19 cellular contexts compared by ENCODE assay signal in the genomic region with DNA sequence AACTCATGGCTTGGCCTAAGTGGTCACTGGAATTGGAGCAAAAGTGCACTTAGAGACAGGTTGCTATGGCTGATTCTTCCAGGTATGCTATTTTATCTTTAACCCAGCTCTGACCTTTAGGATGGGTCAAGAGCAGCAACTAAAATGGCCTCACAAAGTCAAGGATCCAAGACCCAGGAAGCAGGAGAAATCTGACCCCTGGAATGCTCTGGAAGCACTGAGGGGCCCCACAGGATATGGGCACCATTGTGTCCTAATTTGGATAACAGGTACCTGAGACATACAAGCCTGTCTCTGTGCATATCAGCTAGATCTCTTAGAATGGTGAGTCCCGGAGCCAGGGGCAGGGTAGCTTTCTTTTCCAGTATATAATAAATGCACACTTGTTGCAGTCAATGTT. TPM values are rescaled to one million over a fixed set of nuclear protein-coding genes. Genes with fewer than 3 reads are reported as not detected.
A peak's percentile ranks its signal among the peaks of the same experiment; 100 is the strongest.
DNase-seq lines count a peak whose midpoint lies in the region; ATAC-seq and TF ChIP-seq lines count a peak whose summit lies in the region.
"Had no signal": no experiment of that assay in that cellular context is flagged by ENCODE, and none has a peak within 500 bp of the region (broad histone marks: within the 10 kb centered on the region; RNA-seq: fewer than 3 reads in every experiment).

No MANE protein-coding gene starts in this region.

- intact Hi-C loops in OCI-LY7 (cut with micrococcal nuclease; ENCODE audit: unreplicated experiment) = no loop called here

- H3K9me2 ChIP-seq in OCI-LY7 (ENCODE audit: insufficient read depth, low read length) = no peaks in the 10 kb centered on the region

- peaks cover 6% of the 10 kb centered on the region for H3K9me3 Mint-ChIP-seq in endodermal cell
- no peaks in the 10 kb centered on the region for H3K9me3 Mint-ChIP-seq in stimulated activated effector memory CD8-positive, alpha-beta T cell treated with anti-CD3 and anti-CD28 coated beads, Interleukin-12 subunit alpha, Interleukin-12 subunit beta, amount 100 ng/mL, for 72 hours
- H3K9me3 Mint-ChIP-seq: CD8-positive, alpha-beta memory T cell had no signal

- POLR2A ChIA-PET in HEK293 (lab: Yijun Ruan, JAX) = no interaction called here
- POLR2A ChIA-PET in OCI-LY7 (lab: Charles Lee) = no interaction called here

- H3K4me3 ChIP-seq in HEK293 (ENCODE audit: low read depth, low read length) = no peak overlapping the region
- no peak overlapping the region for H3K4me3 ChIP-seq in endodermal cell (ENCODE audit: low read length)
- H3K4me3 ChIP-seq in OCI-LY7 (ENCODE audit: low read depth, low read length, poor library complexity, severe bottlenecking) = no peak overlapping the region
- H3K4me3 ChIP-seq: BLaER1 treated with 17β-estradiol and CSF1 and Interleukin-3, amounts not matched to agents 10 nM and 100 nM; GM12878 had no signal

- H3K79me2 ChIP-seq in OCI-LY7 (ENCODE audit: insufficient read depth, low read depth, low read length) = no peaks in the 10 kb centered on the region

- H3K27me3 Mint-ChIP-seq in endodermal cell (ENCODE audit: insufficient read depth) = no peaks in the 10 kb centered on the region
- H3K27me3 Mint-ChIP-seq: B cell had no signal

- H2AFZ ChIP-seq in OCI-LY7 (ENCODE audit: low read length) = no peak overlapping the region

- DNase-seq in endodermal cell (peak; percentile 45), iPS-NIHi11 (ENCODE audit: low spot score) (peak; percentile 26), OCI-LY7 (ENCODE audit: low spot score) (no peak), HCEC 1CT (no peak)
- DNase-seq in stimulated activated effector memory CD8-positive, alpha-beta T cell treated with anti-CD3 and anti-CD28 coated beads, Interleukin-12 subunit alpha, Interleukin-12 subunit beta, amount 100 ng/mL, for 72 hours (ENCODE audit: low spot score in 2 of 2) = no peak
- no peak for DNase-seq in stimulated activated naive CD4-positive, alpha-beta T cell (lab: John Stamatoyannopoulos, UW)
- DNase-seq: CD4-positive, CD25-positive, alpha-beta regulatory T cell; CD8-positive, alpha-beta memory T cell; COR-L47; DMS 273 treated with DMSO at 0.1 percent for 48 hours; DMS53; DND-41; EL had no signal

- H3K4me2 ChIP-seq in OCI-LY7 (ENCODE audit: low read length) = no peak overlapping the region
- H3K4me2 ChIP-seq: BLaER1 treated with 17β-estradiol and CSF1 and Interleukin-3, amounts not matched to agents 10 nM and 100 nM had no signal

- TF ChIP-seq CTCF in HEK293 (tag by site-specific recombination; IDR thresholded peaks at IDR 0.05) (no peak), endodermal cell (conservative IDR thresholded peaks at IDR 0.05) (no peak), OCI-LY7 (conservative IDR thresholded peaks at IDR 0.05; ENCODE audit: low read length) (no peak)

- no peaks in the 10 kb centered on the region for H4K20me1 ChIP-seq in OCI-LY7 (ENCODE audit: insufficient read depth, low read length)
- H4K20me1 ChIP-seq: BLaER1 treated with 17β-estradiol and CSF1 and Interleukin-3, amounts not matched to agents 10 nM and 100 nM had no signal

- ATAC-seq in stimulated activated effector memory CD8-positive, alpha-beta T cell treated with anti-CD3 and anti-CD28 coated beads, Interleukin-12 subunit alpha, Interleukin-12 subunit beta, amount 100 ng/mL, for 72 hours = no peak
- ATAC-seq: GM12878, HCT116 had no signal

- no peaks in the 10 kb centered on the region for H3K36me3 Mint-ChIP-seq in endodermal cell (ENCODE audit: low read depth)
- no peaks in the 10 kb centered on the region for H3K36me3 Mint-ChIP-seq in stimulated activated effector memory CD8-positive, alpha-beta T cell treated with anti-CD3 and anti-CD28 coated beads, Interleukin-12 subunit alpha, Interleukin-12 subunit beta, amount 100 ng/mL, for 72 hours
- H3K36me3 Mint-ChIP-seq: CD4-positive, CD25-positive, alpha-beta regulatory T cell; CD8-positive, alpha-beta memory T cell had no signal

- BruUV-seq in OCI-LY7 (replicated peaks; lab: Mats Ljungman, UMichigan) = no TSS peak

- no peak overlapping the region for H3K27ac Mint-ChIP-seq in endodermal cell
- peak overlapping the region; percentile 50 for H3K27ac Mint-ChIP-seq in stimulated activated effector memory CD8-positive, alpha-beta T cell treated with anti-CD3 and anti-CD28 coated beads, Interleukin-12 subunit alpha, Interleukin-12 subunit beta, amount 100 ng/mL, for 72 hours
- H3K27ac Mint-ChIP-seq: CD4-positive, CD25-positive, alpha-beta regulatory T cell had no signal

- no peaks in the 10 kb centered on the region for H3K27me3 ChIP-seq in endodermal cell (ENCODE audit: control insufficient read depth, insufficient read depth, low read length, poor library complexity, severe bottlenecking)
- H3K27me3 ChIP-seq: BLaER1 treated with 17β-estradiol and CSF1 and Interleukin-3, amounts not matched to agents 10 nM and 100 nM had no signal

- H3K27ac ChIP-seq in HEK293 (ENCODE audit: extremely low read depth, low read depth, low read length) = no peak overlapping the region
- H3K27ac ChIP-seq in endodermal cell (ENCODE audit: low read depth, low read length) = no peak overlapping the region
- no peak overlapping the region for H3K27ac ChIP-seq in OCI-LY7 (ENCODE audit: low read depth, low read length, poor library complexity, severe bottlenecking)
- H3K27ac ChIP-seq: BLaER1 treated with 17β-estradiol and CSF1 and Interleukin-3, amounts not matched to agents 10 nM and 100 nM; HL-60 had no signal

- H3K9ac ChIP-seq in endodermal cell (ENCODE audit: extremely low read depth, low read length, poor library complexity, severe bottlenecking) = no peak overlapping the region
- H3K9ac ChIP-seq: BLaER1 treated with 17β-estradiol and CSF1 and Interleukin-3, amounts not matched to agents 10 nM and 100 nM had no signal

- H3K4me1 ChIP-seq in HEK293 (ENCODE audit: control insufficient read depth, insufficient read depth, low read length) = peaks cover 2% of the 10 kb centered on the region; the same call in 1 of the 2 replicates
- H3K4me1 ChIP-seq in endodermal cell (ENCODE audit: control insufficient read depth, insufficient read depth, low read length) = no peaks in the 10 kb centered on the region
- peaks cover 13% of the 10 kb centered on the region for H3K4me1 ChIP-seq in OCI-LY7 (ENCODE audit: insufficient read depth, low read length, poor library complexity, severe bottlenecking)

- 88% methylated on average over 1 of the region's 1 CpG for WGBS in endodermal cell (ENCODE audit: insufficient coverage in 1 of 2, insufficient read length in 1 of 2), 2 experiments

- H3K36me3 ChIP-seq in HEK293 (ENCODE audit: control insufficient read depth in 2 of 2, insufficient read depth in 1 of 2, low read length in 2 of 2) (no peaks in the 10 kb centered on the region), endodermal cell (ENCODE audit: control insufficient read depth, insufficient read depth, low read length) (no peaks in the 10 kb centered on the region), OCI-LY7 (ENCODE audit: insufficient read depth, low read length) (no peaks in the 10 kb centered on the region)
- H3K36me3 ChIP-seq: BLaER1 treated with 17β-estradiol and CSF1 and Interleukin-3, amounts not matched to agents 10 nM and 100 nM had no signal

- no peak overlapping the region for H3K4me3 Mint-ChIP-seq in endodermal cell
- H3K4me3 Mint-ChIP-seq in stimulated activated effector memory CD8-positive, alpha-beta T cell treated with anti-CD3 and anti-CD28 coated beads, Interleukin-12 subunit alpha, Interleukin-12 subunit beta, amount 100 ng/mL, for 72 hours = no peak overlapping the region
- H3K4me3 Mint-ChIP-seq: B cell; CD4-positive, CD25-positive, alpha-beta regulatory T cell had no signal

- peaks cover 9% of the 10 kb centered on the region for H3K4me1 Mint-ChIP-seq in endodermal cell
- peaks cover 36% of the 10 kb centered on the region for H3K4me1 Mint-ChIP-seq in stimulated activated effector memory CD8-positive, alpha-beta T cell treated with anti-CD3 and anti-CD28 coated beads, Interleukin-12 subunit alpha, Interleukin-12 subunit beta, amount 100 ng/mL, for 72 hours

- CTCF ChIA-PET in HEK293 (lab: Yijun Ruan, JAX) = interaction anchor here (0.7 to 1.2 kb wide), 3 partner anchors 51 to 194 kb away, joined by 3 read pairs; no protein-coding TSS in a partner anchor
- CTCF ChIA-PET in OCI-LY7 (lab: Charles Lee; ENCODE audit: unreplicated experiment) = no interaction called here

- H3K9me3 ChIP-seq in HEK293 (ENCODE audit: control insufficient read depth, insufficient read depth, low read depth, low read length) = no peaks in the 10 kb centered on the region
- H3K9me3 ChIP-seq in endodermal cell (ENCODE audit: control insufficient read depth, low read length) = no peaks in the 10 kb centered on the region
- H3K9me3 ChIP-seq in OCI-LY7 (ENCODE audit: low read length) = no peaks in the 10 kb centered on the region

TF ChIP-seq in HEK293, 187 proteins besides CTCF, POLR2A, EP300 and RAD21:
- TF ChIP-seq ZNF670 (tag by site-specific recombination; IDR thresholded peaks at IDR 0.05; ENCODE audit: low read depth) = no peak
- 0 out of 2 replicates have a peak, but pooled peaks have one; percentile 8 for TF ChIP-seq SCRT2 (tag by site-specific recombination; IDR thresholded peaks at IDR 0.05)
- TF ChIP-seq, protein P1, sequence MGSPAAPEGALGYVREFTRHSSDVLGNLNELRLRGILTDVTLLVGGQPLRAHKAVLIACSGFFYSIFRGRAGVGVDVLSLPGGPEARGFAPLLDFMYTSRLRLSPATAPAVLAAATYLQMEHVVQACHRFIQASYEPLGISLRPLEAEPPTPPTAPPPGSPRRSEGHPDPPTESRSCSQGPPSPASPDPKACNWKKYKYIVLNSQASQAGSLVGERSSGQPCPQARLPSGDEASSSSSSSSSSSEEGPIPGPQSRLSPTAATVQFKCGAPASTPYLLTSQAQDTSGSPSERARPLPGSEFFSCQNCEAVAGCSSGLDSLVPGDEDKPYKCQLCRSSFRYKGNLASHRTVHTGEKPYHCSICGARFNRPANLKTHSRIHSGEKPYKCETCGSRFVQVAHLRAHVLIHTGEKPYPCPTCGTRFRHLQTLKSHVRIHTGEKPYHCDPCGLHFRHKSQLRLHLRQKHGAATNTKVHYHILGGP (tag by site-specific recombination; IDR thresholded peaks at IDR 0.05) = no peak

RNA-seq across cellular contexts. Expression of a gene that starts 29.2 kb away (rescaled TPM):
- 1 to 10 TPM; 2.5 to 4.2 TPM for total RNA-seq in endodermal cell
- 2.8 TPM for polyA plus RNA-seq in endodermal cell (2013, experiment 1 of 2)
- 3.2 TPM for polyA plus RNA-seq in endodermal cell (2013, experiment 2 of 2)
- 5.7 and 6.5 TPM in 2 replicates for total RNA-seq in OCI-LY7 (2014; rRNA removed; shearing (Covaris generic))
- 9.4 and 10.5 TPM in 2 replicates for total RNA-seq in OCI-LY7 (2022)

Comparison
In these comparisons a context has a peak if more than half of its experiments do, and no peak if none do; other contexts are left out.
1. DNase-seq: peak in endodermal cell (single experiment) and iPS-NIHi11 (single experiment); none in stimulated activated effector memory CD8-positive, alpha-beta T cell treated with anti-CD3 and anti-CD28 coated beads, Interleukin-12 subunit alpha, Interleukin-12 subunit beta, amount 100 ng/mL, for 72 hours (0 of 2), stimulated activated naive CD4-positive, alpha-beta T cell (0 of 6), OCI-LY7 (single experiment) and HCEC 1CT (single experiment).